ENCODE assay signal across 14 cellular contexts in the genomic region with DNA sequence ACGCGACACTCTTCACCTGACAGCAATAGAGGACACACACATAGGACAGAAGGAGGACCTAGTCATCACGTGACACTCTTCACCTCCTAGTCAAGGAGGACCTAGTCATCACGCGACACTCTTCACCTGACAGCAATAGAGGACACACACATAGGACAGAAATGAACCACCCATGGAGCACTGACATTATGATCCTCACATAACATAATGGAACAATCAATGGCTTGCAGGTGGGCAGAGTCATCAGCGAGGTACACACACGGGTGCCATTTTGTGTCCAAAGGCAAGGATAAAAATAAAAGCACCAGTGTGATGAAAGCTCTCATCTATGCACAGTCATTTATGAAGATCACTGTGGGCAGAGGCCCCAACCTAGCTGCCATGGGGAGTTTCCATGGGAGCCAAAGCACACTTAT.
DNase-seq lines count a peak whose midpoint lies in the region; ATAC-seq, FAIRE-seq and TF ChIP-seq lines count a peak whose summit lies in the region.
"Had no signal": no experiment of that assay in that cellular context is flagged by ENCODE, and none has a peak within 500 bp of the region (broad histone marks: within the 10 kb centered on the region; RNA-seq: fewer than 3 reads in every experiment).

No MANE protein-coding gene starts in this region.

- DNase-seq in GM12864 (ENCODE audit: low read depth): peak; percentile 29
- DNase-seq in GM19239 (ENCODE audit: insufficient read length, low spot score): no peak
- DNase-seq in NCI-H510A (lab: John Stamatoyannopoulos, UW): peak; percentile 94
- DNase-seq in memory B cell (ENCODE audit: low spot score in 2 of 2): no peak
- DNase-seq in NCI-H1417 treated with DMSO at 0.1 percent for 48 hours (lab: John Stamatoyannopoulos, UW): no peak
- DNase-seq in AG20443 (ENCODE audit: low spot score): no peak
- DNase-seq: activated CD4-positive, alpha-beta T cell treated with anti-CD3 and anti-CD28 coated beads for 4 hours; DMS79 treated with DMSO at 0.1 percent for 48 hours; glutamatergic neuron; NCI-H1694 treated with DMSO at 0.1 percent for 48 hours; stimulated activated naive CD4-positive, alpha-beta T cell had no signal

- H3K36me3 Mint-ChIP-seq in memory B cell: peaks cover 2% of the 10 kb centered on the region

- H3K27me3 Mint-ChIP-seq in memory B cell: no peaks in the 10 kb centered on the region

- peak overlapping the region; percentile 31 for H3K27ac Mint-ChIP-seq in memory B cell

- peak; percentile 18 for FAIRE-seq in GM19239 (lab: Jason Lieb, UNC)
- FAIRE-seq: astrocyte had no signal

- H3K4me3 Mint-ChIP-seq in memory B cell: no peak overlapping the region

- no peak for TF ChIP-seq CTCF in GM12864 (IDR thresholded peaks at IDR 0.05; ENCODE audit: low read depth, low read length, missing control alignments)

- ATAC-seq in memory B cell (ENCODE audit: low read depth): no peak
- no peak for ATAC-seq in GM21515 (IDR thresholded peaks at IDR 0.05; ENCODE audit: unreplicated experiment)
- ATAC-seq: esophagus mucosa had no signal

- no peaks in the 10 kb centered on the region for H3K9me3 Mint-ChIP-seq in memory B cell

- no peak overlapping the region for H3K4me3 ChIP-seq in GM12864 (ENCODE audit: low read depth, low read length)

- peaks cover 51% of the 10 kb centered on the region for H3K4me1 Mint-ChIP-seq in memory B cell

Comparison
In these comparisons a context has a peak if more than half of its experiments do, and no peak if none do; other contexts are left out.
1. DNase-seq: peak in GM12864 (single experiment) and NCI-H510A (single experiment); none in GM19239 (single experiment), memory B cell (0 of 2), NCI-H1417 treated with DMSO at 0.1 percent for 48 hours (single experiment) and AG20443 (single experiment).